ENCODE assay signal across 12 cellular contexts in the genomic region with DNA sequence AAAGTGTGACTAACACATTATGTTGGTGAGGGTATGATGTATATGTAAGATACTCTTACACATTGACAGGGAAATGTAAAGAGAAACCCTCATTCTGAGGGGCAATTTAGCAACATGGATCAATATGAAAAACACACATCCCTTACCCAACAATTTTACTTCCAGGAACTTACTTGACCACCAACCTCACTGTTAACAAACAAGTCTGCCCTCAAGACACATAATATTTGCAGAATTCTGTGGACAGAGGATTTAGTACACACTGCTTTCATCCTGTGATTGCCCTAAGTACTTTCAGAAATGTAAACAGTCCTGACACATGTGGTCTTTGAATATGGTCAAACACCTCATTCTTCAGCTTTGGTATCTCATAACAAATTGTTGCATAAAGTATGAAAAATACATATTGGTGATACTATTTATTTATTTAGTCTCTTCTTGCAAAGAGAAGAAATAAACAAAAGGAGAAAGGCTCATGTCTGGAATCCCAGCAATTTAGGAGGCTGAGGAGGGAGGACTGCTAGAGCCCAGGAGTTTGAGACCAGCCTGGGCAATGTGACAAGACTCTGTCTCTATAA. TPM values are rescaled to one million over a fixed set of nuclear protein-coding genes. Genes with fewer than 3 reads are reported as not detected.
DNase-seq lines count a peak whose midpoint lies in the region; ATAC-seq and TF ChIP-seq lines count a peak whose summit lies in the region.
"Had no signal": no experiment of that assay in that cellular context is flagged by ENCODE, and none has a peak within 500 bp of the region (broad histone marks: within the 10 kb centered on the region; RNA-seq: fewer than 3 reads in every experiment).

No MANE protein-coding gene starts in this region.

- peak overlapping the region; percentile 59 for H3K27ac ChIP-seq in neutrophil
- H3K27ac ChIP-seq in esophagus squamous epithelium, result peak overlapping the region in 2 of 4 donors; percentile 23 to 62
- no peak overlapping the region for H3K27ac ChIP-seq in lower lobe of right lung
- H3K27ac ChIP-seq: KMS-11 had no signal

- no peaks in the 10 kb centered on the region for H3K27me3 Mint-ChIP-seq in T-helper 2 cell treated with Interferon-gamma antibody and Interleukin-4, amounts not matched to agents 5 μg/mL and 100 μg/mL, for 36 hours (ENCODE audit: low read depth)

- in situ Hi-C loops in astrocyte of the spinal cord (cut with HindIII; ENCODE audit: low sequenced_read_pairs), result no loop called here

- peaks cover 33% of the 10 kb centered on the region for H3K36me3 Mint-ChIP-seq in T-helper 2 cell treated with Interferon-gamma antibody and Interleukin-4, amounts not matched to agents 5 μg/mL and 100 μg/mL, for 36 hours (ENCODE audit: low read depth)

- no peaks in the 10 kb centered on the region for H3K9me3 Mint-ChIP-seq in T-helper 2 cell treated with Interferon-gamma antibody and Interleukin-4, amounts not matched to agents 5 μg/mL and 100 μg/mL, for 36 hours

- H3K4me1 ChIP-seq in neutrophil (ENCODE audit: control insufficient read depth in 1 of 2, insufficient read depth in 1 of 2, low read depth in 1 of 2, low read length in 1 of 2) (peaks cover 56 to 67% of the 10 kb centered on the region in 2 experiments), esophagus squamous epithelium (peaks cover 3 to 41% (median 17%) of the 10 kb centered on the region in 3 donors), lower lobe of right lung (peaks cover 33% of the 10 kb centered on the region)

- peaks cover 39% of the 10 kb centered on the region for H3K4me1 Mint-ChIP-seq in T-helper 2 cell treated with Interferon-gamma antibody and Interleukin-4, amounts not matched to agents 5 μg/mL and 100 μg/mL, for 36 hours (ENCODE audit: low read depth)

- intact Hi-C loops in esophagus squamous epithelium (cut with DNase I), result no loop called here
- intact Hi-C loops in lower lobe of right lung (cut with DNase I), result no loop called here

- peak overlapping the region; percentile 2 for H3K27ac Mint-ChIP-seq in T-helper 2 cell treated with Interferon-gamma antibody and Interleukin-4, amounts not matched to agents 5 μg/mL and 100 μg/mL, for 36 hours
- H3K27ac Mint-ChIP-seq: GM23338 had no signal

- TF ChIP-seq POLR2A in esophagus squamous epithelium (IDR thresholded peaks at IDR 0.05), result no peak

- ATAC-seq in lower lobe of right lung, result no peak
- ATAC-seq: GM23338, mucosa of descending colon, right cardiac atrium had no signal

- no peak for DNase-seq in T-helper 2 cell treated with Interferon-gamma antibody and Interleukin-4, amounts not matched to agents 5 μg/mL and 100 μg/mL, for 36 hours (ENCODE audit: low spot score)
- no peak for DNase-seq in T-helper 2 cell
- DNase-seq in MG63, result peak; percentile 41
- peak; percentile 32 for DNase-seq in astrocyte of the spinal cord (ENCODE audit: low read depth, low spot score)
- no peak for DNase-seq in esophagus squamous epithelium (lab: John Stamatoyannopoulos, UW)
- DNase-seq in lower lobe of right lung, result no peak
- no peak for DNase-seq in T-helper 9 cell
- DNase-seq: mucosa of descending colon, right cardiac atrium had no signal

- no peaks in the 10 kb centered on the region for H3K9me3 ChIP-seq in MG63
- no peaks in the 10 kb centered on the region for H3K9me3 ChIP-seq in neutrophil
- H3K9me3 ChIP-seq in esophagus squamous epithelium, result no peaks in the 10 kb centered on the region
- no peaks in the 10 kb centered on the region for H3K9me3 ChIP-seq in lower lobe of right lung
- H3K9me3 ChIP-seq: mucosa of descending colon had no signal

- no peaks in the 10 kb centered on the region for H3K27me3 ChIP-seq in MG63
- no peaks in the 10 kb centered on the region for H3K27me3 ChIP-seq in neutrophil
- H3K27me3 ChIP-seq in esophagus squamous epithelium, result no peaks in the 10 kb centered on the region
- H3K27me3 ChIP-seq in lower lobe of right lung (ENCODE audit: low read depth), result no peaks in the 10 kb centered on the region

- no peak overlapping the region for H3K4me3 Mint-ChIP-seq in T-helper 2 cell treated with Interferon-gamma antibody and Interleukin-4, amounts not matched to agents 5 μg/mL and 100 μg/mL, for 36 hours
- H3K4me3 Mint-ChIP-seq: GM23338 had no signal

- TF ChIP-seq CTCF in astrocyte of the spinal cord (IDR thresholded peaks at IDR 0.05; ENCODE audit: low read depth, low read length), result no peak
- no peak for TF ChIP-seq CTCF in neutrophil (IDR thresholded peaks at IDR 0.05)
- TF ChIP-seq CTCF in esophagus squamous epithelium (IDR thresholded peaks at IDR 0.05), result no peak
- no peak for TF ChIP-seq CTCF in lower lobe of right lung (IDR thresholded peaks at IDR 0.05)

- no peaks in the 10 kb centered on the region; the same call in 1 of the 2 replicates for H3K36me3 ChIP-seq in MG63
- H3K36me3 ChIP-seq in neutrophil, result no peaks in the 10 kb centered on the region
- no peaks in the 10 kb centered on the region for H3K36me3 ChIP-seq in esophagus squamous epithelium
- H3K36me3 ChIP-seq in lower lobe of right lung, result no peaks in the 10 kb centered on the region

- no peak overlapping the region for H3K4me3 ChIP-seq in MG63
- H3K4me3 ChIP-seq in astrocyte of the spinal cord (ENCODE audit: low read depth, low read length), result no peak overlapping the region
- H3K4me3 ChIP-seq in neutrophil (ENCODE audit: low read depth in 1 of 2, low read length in 1 of 2), result no peak overlapping the region
- no peak overlapping the region for H3K4me3 ChIP-seq in esophagus squamous epithelium
- H3K4me3 ChIP-seq in lower lobe of right lung, result no peak overlapping the region
- H3K4me3 ChIP-seq: GM23338, mucosa of descending colon had no signal

RNA-seq across cellular contexts. Expression of a gene that starts 6.9 kb away (rescaled TPM):
- 18.7 and 32.8 TPM in 2 replicates for total RNA-seq in MG63 (2014; rRNA removed; shearing (Covaris generic); ENCODE audit: low replicate concordance)
- 10 to 100 TPM; 23.5 to 51.9 (median 39.7) TPM for total RNA-seq in esophagus squamous epithelium
- total RNA-seq in lower lobe of right lung, result 61.9 TPM

RNA-seq across cellular contexts. Expression of a gene that starts 36.0 kb away (rescaled TPM):
- not detected in 2 replicates for total RNA-seq in MG63 (2014; rRNA removed; shearing (Covaris generic); ENCODE audit: low replicate concordance)
- total RNA-seq in esophagus squamous epithelium (not detected), lower lobe of right lung (0.32 TPM)

Comparison
In these comparisons a context has a peak if more than half of its experiments do, and no peak if none do; other contexts are left out.
1. DNase-seq: peak in MG63 (single experiment) and astrocyte of the spinal cord (single experiment); none in T-helper 2 cell treated with Interferon-gamma antibody and Interleukin-4, amounts not matched to agents 5 μg/mL and 100 μg/mL, for 36 hours (single experiment), T-helper 2 cell (0 of 5), esophagus squamous epithelium (single experiment), lower lobe of right lung (single experiment) and T-helper 9 cell (single experiment).